In genomic region chr2:47185098-47185497, GRCh38 we compare ENCODE assay signal across 12 cellular contexts. TPM values are rescaled to one million over a fixed set of nuclear protein-coding genes. Genes with fewer than 3 reads are reported as not detected.
"Had no signal": no experiment of that assay in that cellular context is flagged by ENCODE, and none has a peak within 500 bp of the region (broad histone marks: within the 10 kb centered on the region; RNA-seq: fewer than 3 reads in every experiment).

No MANE protein-coding gene starts in this region.

RNA-seq across cellular contexts. Expression of gene STPG4, which starts 30.0 kb away (rescaled TPM):
- total RNA-seq: kidney, kidney epithelial cell, left cardiac atrium, left lobe of liver, left ventricle myocardium inferior, left ventricle myocardium superior, mesenteric fat pad, mesothelial cell of epicardium had no signal
- polyA plus RNA-seq: liver; mammary epithelial cell; naive thymus-derived CD4-positive, alpha-beta T cell; naive thymus-derived CD8-positive, alpha-beta T cell had no signal
